ENCODE assay signal across 1 cellular context in the genomic region with DNA sequence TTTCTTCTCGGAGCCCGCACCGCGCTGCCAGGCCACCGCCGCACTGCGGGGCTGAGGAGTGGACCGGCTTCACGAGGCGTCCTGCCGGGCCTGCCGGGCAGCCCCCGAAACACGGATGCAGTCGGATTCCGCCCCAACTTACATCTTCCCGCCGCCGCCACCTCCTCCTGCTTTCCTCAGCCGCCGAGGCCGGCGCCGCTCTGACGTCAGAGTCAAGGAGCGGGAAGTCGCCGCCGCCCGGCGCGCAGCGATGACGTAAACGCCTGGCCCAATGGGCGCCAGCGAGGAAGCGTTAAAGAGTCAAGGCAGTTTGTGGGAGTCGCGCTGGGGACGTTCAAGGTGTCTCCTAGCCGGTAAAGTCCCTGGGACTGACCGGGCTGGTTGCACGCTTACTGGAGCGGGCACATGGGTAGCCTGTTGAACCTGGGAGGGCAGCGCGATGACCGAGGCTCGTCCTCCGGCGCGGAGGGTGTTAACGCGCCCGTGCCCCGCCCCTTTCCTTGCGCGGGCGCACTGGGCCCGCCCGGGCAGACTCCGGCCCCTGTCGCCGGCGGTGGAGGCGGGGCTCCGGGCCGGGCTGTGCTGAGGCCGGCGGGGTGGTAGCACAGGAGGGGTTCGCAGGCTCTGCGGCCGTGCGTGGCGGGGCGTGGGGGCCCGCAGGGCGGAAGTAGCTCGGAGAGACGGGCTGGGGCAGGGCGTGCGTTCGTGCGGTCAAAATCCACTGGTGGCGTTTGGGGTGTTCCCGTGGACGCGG.
TF ChIP-seq lines count a peak whose summit lies in the region.

A gene with protein sequence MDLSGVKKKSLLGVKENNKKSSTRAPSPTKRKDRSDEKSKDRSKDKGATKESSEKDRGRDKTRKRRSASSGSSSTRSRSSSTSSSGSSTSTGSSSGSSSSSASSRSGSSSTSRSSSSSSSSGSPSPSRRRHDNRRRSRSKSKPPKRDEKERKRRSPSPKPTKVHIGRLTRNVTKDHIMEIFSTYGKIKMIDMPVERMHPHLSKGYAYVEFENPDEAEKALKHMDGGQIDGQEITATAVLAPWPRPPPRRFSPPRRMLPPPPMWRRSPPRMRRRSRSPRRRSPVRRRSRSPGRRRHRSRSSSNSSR (minus strand): TSS at position 214 of the 754 bp plus-strand sequence. CDS start 3,483 bp downstream, outside the sequence.

TF ChIP-seq in HEK293, 187 proteins besides CTCF, POLR2A, EP300 and RAD21 (continued from another document and continues in another):
- TF ChIP-seq, protein P1, sequence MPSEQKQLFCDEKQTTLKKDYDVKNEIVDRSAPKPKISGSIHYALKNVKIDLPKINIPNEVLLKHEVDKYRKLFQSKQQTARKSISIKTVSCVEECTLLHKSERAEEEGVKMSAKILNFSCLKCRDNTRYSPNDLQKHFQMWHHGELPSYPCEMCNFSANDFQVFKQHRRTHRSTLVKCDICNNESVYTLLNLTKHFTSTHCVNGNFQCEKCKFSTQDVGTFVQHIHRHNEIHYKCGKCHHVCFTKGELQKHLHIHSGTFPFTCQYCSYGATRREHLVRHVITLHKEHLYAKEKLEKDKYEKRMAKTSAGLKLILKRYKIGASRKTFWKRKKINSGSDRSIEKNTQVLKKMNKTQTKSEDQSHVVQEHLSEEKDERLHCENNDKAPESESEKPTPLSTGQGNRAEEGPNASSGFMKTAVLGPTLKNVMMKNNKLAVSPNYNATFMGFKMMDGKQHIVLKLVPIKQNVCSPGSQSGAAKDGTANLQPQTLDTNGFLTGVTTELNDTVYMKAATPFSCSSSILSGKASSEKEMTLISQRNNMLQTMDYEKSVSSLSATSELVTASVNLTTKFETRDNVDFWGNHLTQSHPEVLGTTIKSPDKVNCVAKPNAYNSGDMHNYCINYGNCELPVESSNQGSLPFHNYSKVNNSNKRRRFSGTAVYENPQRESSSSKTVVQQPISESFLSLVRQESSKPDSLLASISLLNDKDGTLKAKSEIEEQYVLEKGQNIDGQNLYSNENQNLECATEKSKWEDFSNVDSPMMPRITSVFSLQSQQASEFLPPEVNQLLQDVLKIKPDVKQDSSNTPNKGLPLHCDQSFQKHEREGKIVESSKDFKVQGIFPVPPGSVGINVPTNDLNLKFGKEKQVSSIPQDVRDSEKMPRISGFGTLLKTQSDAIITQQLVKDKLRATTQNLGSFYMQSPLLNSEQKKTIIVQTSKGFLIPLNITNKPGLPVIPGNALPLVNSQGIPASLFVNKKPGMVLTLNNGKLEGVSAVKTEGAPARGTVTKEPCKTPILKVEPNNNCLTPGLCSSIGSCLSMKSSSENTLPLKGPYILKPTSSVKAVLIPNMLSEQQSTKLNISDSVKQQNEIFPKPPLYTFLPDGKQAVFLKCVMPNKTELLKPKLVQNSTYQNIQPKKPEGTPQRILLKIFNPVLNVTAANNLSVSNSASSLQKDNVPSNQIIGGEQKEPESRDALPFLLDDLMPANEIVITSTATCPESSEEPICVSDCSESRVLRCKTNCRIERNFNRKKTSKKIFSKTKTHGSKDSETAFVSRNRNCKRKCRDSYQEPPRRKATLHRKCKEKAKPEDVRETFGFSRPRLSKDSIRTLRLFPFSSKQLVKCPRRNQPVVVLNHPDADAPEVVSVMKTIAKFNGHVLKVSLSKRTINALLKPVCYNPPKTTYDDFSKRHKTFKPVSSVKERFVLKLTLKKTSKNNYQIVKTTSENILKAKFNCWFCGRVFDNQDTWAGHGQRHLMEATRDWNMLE (tag by site-specific recombination; conservative IDR thresholded peaks at IDR 0.05; ENCODE audit: low read depth), result peak; percentile 40; the same call in 1 of the 2 replicates
- TF ChIP-seq GLIS1 (tag by site-specific recombination; IDR thresholded peaks at IDR 0.05), result no peak; the same call in 1 of the 2 replicates
- TF ChIP-seq KLF7 (tag by site-specific recombination; IDR thresholded peaks at IDR 0.05; ENCODE audit: borderline replicate concordance), result peak; percentile 95
- TF ChIP-seq SCRT2 (tag by site-specific recombination; IDR thresholded peaks at IDR 0.05), result peak; percentile 98
- TF ChIP-seq, protein P2, sequence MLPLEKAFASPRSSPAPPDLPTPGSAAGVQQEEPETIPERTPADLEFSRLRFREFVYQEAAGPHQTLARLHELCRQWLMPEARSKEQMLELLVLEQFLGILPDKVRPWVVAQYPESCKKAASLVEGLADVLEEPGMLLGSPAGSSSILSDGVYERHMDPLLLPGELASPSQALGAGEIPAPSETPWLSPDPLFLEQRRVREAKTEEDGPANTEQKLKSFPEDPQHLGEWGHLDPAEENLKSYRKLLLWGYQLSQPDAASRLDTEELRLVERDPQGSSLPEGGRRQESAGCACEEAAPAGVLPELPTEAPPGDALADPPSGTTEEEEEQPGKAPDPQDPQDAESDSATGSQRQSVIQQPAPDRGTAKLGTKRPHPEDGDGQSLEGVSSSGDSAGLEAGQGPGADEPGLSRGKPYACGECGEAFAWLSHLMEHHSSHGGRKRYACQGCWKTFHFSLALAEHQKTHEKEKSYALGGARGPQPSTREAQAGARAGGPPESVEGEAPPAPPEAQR (tag by site-specific recombination; IDR thresholded peaks at IDR 0.05), result peak; percentile 73
- TF ChIP-seq GLI2 (tag by site-specific recombination; IDR thresholded peaks at IDR 0.05; ENCODE audit: borderline replicate concordance, low read depth), result peak; percentile 62; the same call in 1 of the 2 replicates
- peak; percentile 78 for TF ChIP-seq KLF1 (tag by site-specific recombination; IDR thresholded peaks at IDR 0.05)
- peak; percentile 63 for TF ChIP-seq OVOL3 (tag by site-specific recombination; IDR thresholded peaks at IDR 0.05)
- no peak for TF ChIP-seq ZNF555 (tag by site-specific recombination; conservative IDR thresholded peaks at IDR 0.05)
- TF ChIP-seq KLF8 (tag by site-specific recombination; IDR thresholded peaks at IDR 0.05), result peak; percentile 94
- TF ChIP-seq SETDB1 (IDR thresholded peaks at IDR 0.05; ENCODE audit: insufficient read length, low read length), result no peak
- TF ChIP-seq, protein P3, sequence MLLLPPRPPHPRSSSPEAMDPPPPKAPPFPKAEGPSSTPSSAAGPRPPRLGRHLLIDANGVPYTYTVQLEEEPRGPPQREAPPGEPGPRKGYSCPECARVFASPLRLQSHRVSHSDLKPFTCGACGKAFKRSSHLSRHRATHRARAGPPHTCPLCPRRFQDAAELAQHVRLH (tag by site-specific recombination; IDR thresholded peaks at IDR 0.05), result peak; percentile 81
- no peak for TF ChIP-seq ZNF426 (tag by site-specific recombination; IDR thresholded peaks at IDR 0.05)
- TF ChIP-seq ZBTB7A (tag by site-specific recombination; IDR thresholded peaks at IDR 0.05; ENCODE audit: low read depth), result no peak; the same call in 1 of the 2 replicates
- peak; percentile 90 for TF ChIP-seq ZNF76 (tag by site-specific recombination; IDR thresholded peaks at IDR 0.05; ENCODE audit: borderline replicate concordance, low read depth)
- TF ChIP-seq TCF7L2 (IDR thresholded peaks at IDR 0.05; ENCODE audit: borderline replicate concordance, low read depth, low read length), result no peak
- TF ChIP-seq, protein P4, sequence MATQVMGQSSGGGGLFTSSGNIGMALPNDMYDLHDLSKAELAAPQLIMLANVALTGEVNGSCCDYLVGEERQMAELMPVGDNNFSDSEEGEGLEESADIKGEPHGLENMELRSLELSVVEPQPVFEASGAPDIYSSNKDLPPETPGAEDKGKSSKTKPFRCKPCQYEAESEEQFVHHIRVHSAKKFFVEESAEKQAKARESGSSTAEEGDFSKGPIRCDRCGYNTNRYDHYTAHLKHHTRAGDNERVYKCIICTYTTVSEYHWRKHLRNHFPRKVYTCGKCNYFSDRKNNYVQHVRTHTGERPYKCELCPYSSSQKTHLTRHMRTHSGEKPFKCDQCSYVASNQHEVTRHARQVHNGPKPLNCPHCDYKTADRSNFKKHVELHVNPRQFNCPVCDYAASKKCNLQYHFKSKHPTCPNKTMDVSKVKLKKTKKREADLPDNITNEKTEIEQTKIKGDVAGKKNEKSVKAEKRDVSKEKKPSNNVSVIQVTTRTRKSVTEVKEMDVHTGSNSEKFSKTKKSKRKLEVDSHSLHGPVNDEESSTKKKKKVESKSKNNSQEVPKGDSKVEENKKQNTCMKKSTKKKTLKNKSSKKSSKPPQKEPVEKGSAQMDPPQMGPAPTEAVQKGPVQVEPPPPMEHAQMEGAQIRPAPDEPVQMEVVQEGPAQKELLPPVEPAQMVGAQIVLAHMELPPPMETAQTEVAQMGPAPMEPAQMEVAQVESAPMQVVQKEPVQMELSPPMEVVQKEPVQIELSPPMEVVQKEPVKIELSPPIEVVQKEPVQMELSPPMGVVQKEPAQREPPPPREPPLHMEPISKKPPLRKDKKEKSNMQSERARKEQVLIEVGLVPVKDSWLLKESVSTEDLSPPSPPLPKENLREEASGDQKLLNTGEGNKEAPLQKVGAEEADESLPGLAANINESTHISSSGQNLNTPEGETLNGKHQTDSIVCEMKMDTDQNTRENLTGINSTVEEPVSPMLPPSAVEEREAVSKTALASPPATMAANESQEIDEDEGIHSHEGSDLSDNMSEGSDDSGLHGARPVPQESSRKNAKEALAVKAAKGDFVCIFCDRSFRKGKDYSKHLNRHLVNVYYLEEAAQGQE (tag by site-specific recombination; IDR thresholded peaks at IDR 0.05), result peak; percentile 70
- TF ChIP-seq, protein P5, sequence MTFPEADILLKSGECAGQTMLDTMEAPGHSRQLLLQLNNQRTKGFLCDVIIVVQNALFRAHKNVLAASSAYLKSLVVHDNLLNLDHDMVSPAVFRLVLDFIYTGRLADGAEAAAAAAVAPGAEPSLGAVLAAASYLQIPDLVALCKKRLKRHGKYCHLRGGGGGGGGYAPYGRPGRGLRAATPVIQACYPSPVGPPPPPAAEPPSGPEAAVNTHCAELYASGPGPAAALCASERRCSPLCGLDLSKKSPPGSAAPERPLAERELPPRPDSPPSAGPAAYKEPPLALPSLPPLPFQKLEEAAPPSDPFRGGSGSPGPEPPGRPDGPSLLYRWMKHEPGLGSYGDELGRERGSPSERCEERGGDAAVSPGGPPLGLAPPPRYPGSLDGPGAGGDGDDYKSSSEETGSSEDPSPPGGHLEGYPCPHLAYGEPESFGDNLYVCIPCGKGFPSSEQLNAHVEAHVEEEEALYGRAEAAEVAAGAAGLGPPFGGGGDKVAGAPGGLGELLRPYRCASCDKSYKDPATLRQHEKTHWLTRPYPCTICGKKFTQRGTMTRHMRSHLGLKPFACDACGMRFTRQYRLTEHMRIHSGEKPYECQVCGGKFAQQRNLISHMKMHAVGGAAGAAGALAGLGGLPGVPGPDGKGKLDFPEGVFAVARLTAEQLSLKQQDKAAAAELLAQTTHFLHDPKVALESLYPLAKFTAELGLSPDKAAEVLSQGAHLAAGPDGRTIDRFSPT (tag by site-specific recombination; IDR thresholded peaks at IDR 0.05), result peak; percentile 67; the same call in 1 of the 2 replicates
- peak; percentile 76 for TF ChIP-seq ZNF24 (tag by site-specific recombination; IDR thresholded peaks at IDR 0.05)
- TF ChIP-seq ZNF654 (tag by site-specific recombination; IDR thresholded peaks at IDR 0.05; ENCODE audit: low read depth), result no peak
- TF ChIP-seq ZNF521 (tag by site-specific recombination; IDR thresholded peaks at IDR 0.05), result no peak
- TF ChIP-seq, protein P6, sequence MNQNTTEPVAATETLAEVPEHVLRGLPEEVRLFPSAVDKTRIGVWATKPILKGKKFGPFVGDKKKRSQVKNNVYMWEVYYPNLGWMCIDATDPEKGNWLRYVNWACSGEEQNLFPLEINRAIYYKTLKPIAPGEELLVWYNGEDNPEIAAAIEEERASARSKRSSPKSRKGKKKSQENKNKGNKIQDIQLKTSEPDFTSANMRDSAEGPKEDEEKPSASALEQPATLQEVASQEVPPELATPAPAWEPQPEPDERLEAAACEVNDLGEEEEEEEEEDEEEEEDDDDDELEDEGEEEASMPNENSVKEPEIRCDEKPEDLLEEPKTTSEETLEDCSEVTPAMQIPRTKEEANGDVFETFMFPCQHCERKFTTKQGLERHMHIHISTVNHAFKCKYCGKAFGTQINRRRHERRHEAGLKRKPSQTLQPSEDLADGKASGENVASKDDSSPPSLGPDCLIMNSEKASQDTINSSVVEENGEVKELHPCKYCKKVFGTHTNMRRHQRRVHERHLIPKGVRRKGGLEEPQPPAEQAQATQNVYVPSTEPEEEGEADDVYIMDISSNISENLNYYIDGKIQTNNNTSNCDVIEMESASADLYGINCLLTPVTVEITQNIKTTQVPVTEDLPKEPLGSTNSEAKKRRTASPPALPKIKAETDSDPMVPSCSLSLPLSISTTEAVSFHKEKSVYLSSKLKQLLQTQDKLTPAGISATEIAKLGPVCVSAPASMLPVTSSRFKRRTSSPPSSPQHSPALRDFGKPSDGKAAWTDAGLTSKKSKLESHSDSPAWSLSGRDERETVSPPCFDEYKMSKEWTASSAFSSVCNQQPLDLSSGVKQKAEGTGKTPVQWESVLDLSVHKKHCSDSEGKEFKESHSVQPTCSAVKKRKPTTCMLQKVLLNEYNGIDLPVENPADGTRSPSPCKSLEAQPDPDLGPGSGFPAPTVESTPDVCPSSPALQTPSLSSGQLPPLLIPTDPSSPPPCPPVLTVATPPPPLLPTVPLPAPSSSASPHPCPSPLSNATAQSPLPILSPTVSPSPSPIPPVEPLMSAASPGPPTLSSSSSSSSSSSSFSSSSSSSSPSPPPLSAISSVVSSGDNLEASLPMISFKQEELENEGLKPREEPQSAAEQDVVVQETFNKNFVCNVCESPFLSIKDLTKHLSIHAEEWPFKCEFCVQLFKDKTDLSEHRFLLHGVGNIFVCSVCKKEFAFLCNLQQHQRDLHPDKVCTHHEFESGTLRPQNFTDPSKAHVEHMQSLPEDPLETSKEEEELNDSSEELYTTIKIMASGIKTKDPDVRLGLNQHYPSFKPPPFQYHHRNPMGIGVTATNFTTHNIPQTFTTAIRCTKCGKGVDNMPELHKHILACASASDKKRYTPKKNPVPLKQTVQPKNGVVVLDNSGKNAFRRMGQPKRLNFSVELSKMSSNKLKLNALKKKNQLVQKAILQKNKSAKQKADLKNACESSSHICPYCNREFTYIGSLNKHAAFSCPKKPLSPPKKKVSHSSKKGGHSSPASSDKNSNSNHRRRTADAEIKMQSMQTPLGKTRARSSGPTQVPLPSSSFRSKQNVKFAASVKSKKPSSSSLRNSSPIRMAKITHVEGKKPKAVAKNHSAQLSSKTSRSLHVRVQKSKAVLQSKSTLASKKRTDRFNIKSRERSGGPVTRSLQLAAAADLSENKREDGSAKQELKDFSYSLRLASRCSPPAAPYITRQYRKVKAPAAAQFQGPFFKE (tag by site-specific recombination; IDR thresholded peaks at IDR 0.05; ENCODE audit: borderline replicate concordance), result peak; percentile 91; the same call in 1 of the 2 replicates
- TF ChIP-seq, protein P7, sequence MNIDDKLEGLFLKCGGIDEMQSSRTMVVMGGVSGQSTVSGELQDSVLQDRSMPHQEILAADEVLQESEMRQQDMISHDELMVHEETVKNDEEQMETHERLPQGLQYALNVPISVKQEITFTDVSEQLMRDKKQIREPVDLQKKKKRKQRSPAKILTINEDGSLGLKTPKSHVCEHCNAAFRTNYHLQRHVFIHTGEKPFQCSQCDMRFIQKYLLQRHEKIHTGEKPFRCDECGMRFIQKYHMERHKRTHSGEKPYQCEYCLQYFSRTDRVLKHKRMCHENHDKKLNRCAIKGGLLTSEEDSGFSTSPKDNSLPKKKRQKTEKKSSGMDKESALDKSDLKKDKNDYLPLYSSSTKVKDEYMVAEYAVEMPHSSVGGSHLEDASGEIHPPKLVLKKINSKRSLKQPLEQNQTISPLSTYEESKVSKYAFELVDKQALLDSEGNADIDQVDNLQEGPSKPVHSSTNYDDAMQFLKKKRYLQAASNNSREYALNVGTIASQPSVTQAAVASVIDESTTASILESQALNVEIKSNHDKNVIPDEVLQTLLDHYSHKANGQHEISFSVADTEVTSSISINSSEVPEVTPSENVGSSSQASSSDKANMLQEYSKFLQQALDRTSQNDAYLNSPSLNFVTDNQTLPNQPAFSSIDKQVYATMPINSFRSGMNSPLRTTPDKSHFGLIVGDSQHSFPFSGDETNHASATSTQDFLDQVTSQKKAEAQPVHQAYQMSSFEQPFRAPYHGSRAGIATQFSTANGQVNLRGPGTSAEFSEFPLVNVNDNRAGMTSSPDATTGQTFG (tag by site-specific recombination; IDR thresholded peaks at IDR 0.05; ENCODE audit: borderline replicate concordance), result peak; percentile 87
- 0 out of 2 replicates have a peak, but pooled peaks have one; percentile 66 for TF ChIP-seq ZNF792 (tag by site-specific recombination; IDR thresholded peaks at IDR 0.05)
- peak; percentile 65 for TF ChIP-seq ZNF660 (tag by site-specific recombination; IDR thresholded peaks at IDR 0.05)
- TF ChIP-seq ZNF621 (tag by site-specific recombination; IDR thresholded peaks at IDR 0.05), result no peak
- peak; percentile 96 for TF ChIP-seq ZNF324 (tag by site-specific recombination; IDR thresholded peaks at IDR 0.05)
